7 cellular contexts compared by ENCODE assay signal in genomic region chr20:1894951-1895673, GRCh38. TPM values are rescaled to one million over a fixed set of nuclear protein-coding genes. Genes with fewer than 3 reads are reported as not detected.
DNase-seq lines count a peak whose midpoint lies in the region; ATAC-seq and TF ChIP-seq lines count a peak whose summit lies in the region.

SIRPA (plus strand) TSS chr20:1895407; CDS start chr20:1895448, 41 bp downstream.

- no peaks in the 10 kb centered on the region for H3K36me3 Mint-ChIP-seq in activated B cell treated with CpG ODN at 0.5 μM for 24 hours (ENCODE audit: low read depth)

- CTCF ChIA-PET in activated B cell treated with CpG ODN at 0.5 μM for 24 hours (lab: Charles Lee) = no interaction called here

- no peak within 1 kb of the TSS for H2AFZ ChIP-seq in Karpas-422 (ENCODE audit: low read length)

- peak within 1 kb of the TSS; percentile 69 for H3K4me2 ChIP-seq in Karpas-422 (ENCODE audit: low read depth, low read length, poor library complexity, severe bottlenecking)

- POLR2A ChIA-PET in activated B cell treated with CpG ODN at 0.5 μM for 24 hours (lab: Charles Lee) = interaction anchor here (1.0 to 1.8 kb wide), 3 partner anchors 24 to 93 kb away, joined by 3 to 19 read pairs (median 3); no protein-coding TSS in a partner anchor

- H3K27ac ChIP-seq in Karpas-422 (ENCODE audit: low read length) (no peak within 1 kb of the TSS), muscle layer of duodenum (ENCODE audit: low read length) (peak within 1 kb of the TSS; percentile 77)

- H3K79me2 ChIP-seq in Karpas-422 (ENCODE audit: low read length) = no peaks in the 10 kb centered on the region

- H3K9me3 Mint-ChIP-seq in activated B cell treated with CpG ODN at 0.5 μM for 24 hours = no peaks in the 10 kb centered on the region

- ATAC-seq in activated B cell treated with CpG ODN at 0.5 μM for 24 hours (ENCODE audit: low read depth) (peak; percentile 7), HG03108 (IDR thresholded peaks at IDR 0.05; ENCODE audit: unreplicated experiment) (no peak)

- no peaks in the 10 kb centered on the region for H3K27me3 Mint-ChIP-seq in activated B cell treated with CpG ODN at 0.5 μM for 24 hours

- peak within 1 kb of the TSS; percentile 79 for H3K27ac Mint-ChIP-seq in activated B cell treated with CpG ODN at 0.5 μM for 24 hours

- H4K20me1 ChIP-seq in Karpas-422 (ENCODE audit: insufficient read depth, low read depth, low read length) = peaks cover 3% of the 10 kb centered on the region; the same call in 1 of the 2 replicates

- H3K36me3 ChIP-seq in Karpas-422 (ENCODE audit: insufficient read depth, low read length) (no peaks in the 10 kb centered on the region), muscle layer of duodenum (ENCODE audit: control insufficient read depth in 1 of 2, insufficient read depth in 2 of 2, low read length in 2 of 2) (no peaks in the 10 kb centered on the region)

- H3K9me2 ChIP-seq in Karpas-422 (replicated peaks; ENCODE audit: insufficient read depth, low read length) = no peaks in the 10 kb centered on the region

- DNase-seq in GF-D8 (lab: John Stamatoyannopoulos, UW) (peak; percentile 26), Karpas-422 (no peak), activated B cell treated with CpG ODN at 0.5 μM for 24 hours (no peak), fibroblast of pulmonary artery (ENCODE audit: low read depth) (peak; percentile 70), ureter (ENCODE audit: low spot score) (peak; percentile 61)

- intact Hi-C loops in activated B cell treated with CpG ODN at 0.5 μM for 24 hours (cut with micrococcal nuclease) = loop anchor here (1.0 to 5.0 kb wide), 2 partner anchors 24 to 277 kb away; no protein-coding TSS in a partner anchor

- H3K4me3 Mint-ChIP-seq in activated B cell treated with CpG ODN at 0.5 μM for 24 hours = peak within 1 kb of the TSS; percentile 83

- H3K9me3 ChIP-seq in Karpas-422 (ENCODE audit: low read length) (no peaks in the 10 kb centered on the region), muscle layer of duodenum (ENCODE audit: control insufficient read depth in 1 of 2, low read length in 2 of 2) (no peaks in the 10 kb centered on the region)

- TF ChIP-seq CTCF in activated B cell treated with CpG ODN at 0.5 μM for 24 hours (IDR thresholded peaks at IDR 0.05) (no peak), fibroblast of pulmonary artery (IDR thresholded peaks at IDR 0.05; ENCODE audit: low read length, missing control alignments) (no peak)

- H3K9ac ChIP-seq in Karpas-422 (ENCODE audit: low read length) = peak within 1 kb of the TSS; percentile 27

- H3K27me3 ChIP-seq in Karpas-422 (ENCODE audit: low read length) (peaks cover 5% of the 10 kb centered on the region; the same call in 1 of the 2 replicates), muscle layer of duodenum (ENCODE audit: low read depth, low read length) (no peaks in the 10 kb centered on the region)

- H3K4me1 ChIP-seq in Karpas-422 (ENCODE audit: low read length) (peaks cover 41% of the 10 kb centered on the region), muscle layer of duodenum (ENCODE audit: control insufficient read depth in 1 of 2, insufficient read depth in 2 of 2, low read length in 2 of 2) (peaks cover 22 to 52% of the 10 kb centered on the region in 2 donors)

- peak within 1 kb of the TSS; percentile 43; the same call in 1 of the 2 replicates for H3K4me3 ChIP-seq in Karpas-422 (ENCODE audit: low read length)
- peak within 1 kb of the TSS; percentile 81 for H3K4me3 ChIP-seq in fibroblast of pulmonary artery (replicated peaks; ENCODE audit: low read depth, low read length)
- peak within 1 kb of the TSS; percentile 83 to 89 for H3K4me3 ChIP-seq in muscle layer of duodenum (ENCODE audit: low read depth in 1 of 2, low read length in 2 of 2)

- peaks cover 56% of the 10 kb centered on the region for H3K4me1 Mint-ChIP-seq in activated B cell treated with CpG ODN at 0.5 μM for 24 hours

RNA-seq across cellular contexts. Expression of gene SIRPA, which starts in this region (rescaled TPM):
- 0.30 and 0.36 TPM in 2 replicates for total RNA-seq in Karpas-422 (2014; rRNA removed; shearing (Covaris generic); ENCODE audit: low replicate concordance)
- total RNA-seq in activated B cell treated with CpG ODN at 0.5 μM for 24 hours = 10.1 and 10.2 TPM in 2 replicates
- total RNA-seq in ureter = 14.5 TPM

Comparison
In these comparisons a context has a peak if more than half of its experiments do, and no peak if none do; other contexts are left out.
1. DNase-seq: peak in GF-D8 (single experiment), fibroblast of pulmonary artery (single experiment) and ureter (single experiment); none in Karpas-422 (single experiment) and activated B cell treated with CpG ODN at 0.5 μM for 24 hours (single experiment).
2. Peak in every context shown above with its lines, with median percentiles within 50 percentile points of each other: H3K4me3 ChIP-seq.